ENCODE assay signal across 1 cellular context in genomic region chr17:13025264-13025627, GRCh38.
TF ChIP-seq lines count a peak whose summit lies in the region.

No MANE protein-coding gene starts in this region.

TF ChIP-seq in IMR-90, 13 proteins besides CTCF, POLR2A, EP300 and RAD21:
- TF ChIP-seq USF2 (IDR thresholded peaks at IDR 0.05; ENCODE audit: low read depth, low read length) = no peak
- no peak for TF ChIP-seq CHD1 (IDR thresholded peaks at IDR 0.05; ENCODE audit: low read depth, low read length)
- TF ChIP-seq BHLHE40 (IDR thresholded peaks at IDR 0.05; ENCODE audit: low read depth, low read length) = no peak
- no peak for TF ChIP-seq MXI1 (IDR thresholded peaks at IDR 0.05; ENCODE audit: borderline replicate concordance, low read depth, low read length)
- no peak for TF ChIP-seq FOS (IDR thresholded peaks at IDR 0.05; ENCODE audit: low read depth, low read length)
- TF ChIP-seq MAZ (IDR thresholded peaks at IDR 0.05; ENCODE audit: borderline replicate concordance, low read depth, low read length) = no peak
- no peak for TF ChIP-seq CEBPB (IDR thresholded peaks at IDR 0.05; ENCODE audit: low read depth, low read length)
- TF ChIP-seq RCOR1 (IDR thresholded peaks at IDR 0.05; ENCODE audit: insufficient replicate concordance, low read length) = no peak
- no peak for TF ChIP-seq NFE2L2 (IDR thresholded peaks at IDR 0.05; ENCODE audit: low read depth, low read length)
- TF ChIP-seq, protein P1, sequence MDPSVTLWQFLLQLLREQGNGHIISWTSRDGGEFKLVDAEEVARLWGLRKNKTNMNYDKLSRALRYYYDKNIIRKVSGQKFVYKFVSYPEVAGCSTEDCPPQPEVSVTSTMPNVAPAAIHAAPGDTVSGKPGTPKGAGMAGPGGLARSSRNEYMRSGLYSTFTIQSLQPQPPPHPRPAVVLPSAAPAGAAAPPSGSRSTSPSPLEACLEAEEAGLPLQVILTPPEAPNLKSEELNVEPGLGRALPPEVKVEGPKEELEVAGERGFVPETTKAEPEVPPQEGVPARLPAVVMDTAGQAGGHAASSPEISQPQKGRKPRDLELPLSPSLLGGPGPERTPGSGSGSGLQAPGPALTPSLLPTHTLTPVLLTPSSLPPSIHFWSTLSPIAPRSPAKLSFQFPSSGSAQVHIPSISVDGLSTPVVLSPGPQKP (IDR thresholded peaks at IDR 0.05; ENCODE audit: borderline replicate concordance, low read depth, low read length) = no peak
- no peak for TF ChIP-seq RFX5 (IDR thresholded peaks at IDR 0.05; ENCODE audit: low read depth, low read length)
- no peak for TF ChIP-seq MAFK (IDR thresholded peaks at IDR 0.05; ENCODE audit: low read depth, low read length)
- no peak for TF ChIP-seq SMC3 (IDR thresholded peaks at IDR 0.05; ENCODE audit: low read depth, low read length)
